In genomic region chr4:4409416-4410115, GRCh38 we compare ENCODE assay signal across 22 cellular contexts. TPM values are rescaled to one million over a fixed set of nuclear protein-coding genes. Genes with fewer than 3 reads are reported as not detected.
"Had no signal": no experiment of that assay in that cellular context is flagged by ENCODE, and none has a peak within 500 bp of the region (broad histone marks: within the 10 kb centered on the region; RNA-seq: fewer than 3 reads in every experiment).

No MANE protein-coding gene starts in this region.

- H3K9me3 Mint-ChIP-seq: activated CD4-positive, alpha-beta memory T cell treated with anti-CD3 and anti-CD28 coated beads, Interleukin-2, amount 10 ng/mL, durations not matched to agents 7 days and 5 days; activated naive CD4-positive, alpha-beta T cell treated with anti-CD3 and anti-CD28 coated beads, Interleukin-2, amount 10 ng/mL, durations not matched to agents 7 days and 5 days; activated naive CD8-positive, alpha-beta T cell treated with anti-CD3 and anti-CD28 coated beads for 36 hours; activated T-helper 2 cell treated with anti-CD3 and anti-CD28 coated beads, Interferon-gamma antibody, Interleukin-2, Interleukin-4, amounts not matched to agents 10 μg/mL and 5 μg/mL and 100 μg/mL, durations not matched to agents 14 hours and 24 hours and 36 hours had no signal

- H3K4me3 Mint-ChIP-seq: activated CD4-positive, alpha-beta memory T cell treated with anti-CD3 and anti-CD28 coated beads, Interleukin-2, amount 10 ng/mL, durations not matched to agents 7 days and 5 days; activated CD4-positive, alpha-beta T cell treated with anti-CD3 and anti-CD28 coated beads for 36 hours; activated naive CD4-positive, alpha-beta T cell treated with anti-CD3 and anti-CD28 coated beads, Interleukin-2, amount 10 ng/mL, durations not matched to agents 7 days and 5 days; activated naive CD8-positive, alpha-beta T cell treated with anti-CD3 and anti-CD28 coated beads for 36 hours had no signal

- DNase-seq: activated CD4-positive, alpha-beta memory T cell treated with anti-CD3 and anti-CD28 coated beads, Interleukin-2, amount 10 ng/mL, durations not matched to agents 7 days and 5 days; activated CD4-positive, alpha-beta T cell treated with anti-CD3 and anti-CD28 coated beads for 36 hours; activated CD4-positive, alpha-beta T cell treated with anti-CD3 and anti-CD28 coated beads, Interleukin-2, amount 50 U/mL, for 1 hour; activated gamma-delta T cell treated with Interleukin-2 at 50 U/mL for 16 hours; activated naive CD4-positive, alpha-beta T cell treated with anti-CD3 and anti-CD28 coated beads, Interleukin-2, amount 10 ng/mL, durations not matched to agents 7 days and 5 days; activated naive CD8-positive, alpha-beta T cell treated with anti-CD3 and anti-CD28 coated beads for 36 hours; activated T-cell treated with anti-CD3 and anti-CD28 coated beads for 4 hours; activated T-cell treated with anti-CD3 and anti-CD28 coated beads, Interleukin-2, amount 50 U/mL, for 48 hours; cerebellar nuclear complex; Karpas-422; MM.1S; NCI-H1105; NCI-H1436; NCI-H1694 treated with DMSO at 0.1 percent for 48 hours; NCI-H2029 treated with DMSO at 0.1 percent for 48 hours; NCI-H345; NCI-H510A; NCI-H69; PC-9; SIG-M5; WERI-Rb-1 had no signal

- H3K27me3 Mint-ChIP-seq: activated CD4-positive, alpha-beta memory T cell treated with anti-CD3 and anti-CD28 coated beads, Interleukin-2, amount 10 ng/mL, durations not matched to agents 7 days and 5 days; activated CD4-positive, alpha-beta T cell treated with anti-CD3 and anti-CD28 coated beads for 36 hours; activated naive CD4-positive, alpha-beta T cell treated with anti-CD3 and anti-CD28 coated beads, Interleukin-2, amount 10 ng/mL, durations not matched to agents 7 days and 5 days; activated naive CD8-positive, alpha-beta T cell treated with anti-CD3 and anti-CD28 coated beads for 36 hours had no signal

- H3K36me3 ChIP-seq: WERI-Rb-1 had no signal

- H3K4me3 ChIP-seq: PC-9 had no signal

- H3K27ac ChIP-seq: PC-9, WERI-Rb-1 had no signal

- H3K36me3 Mint-ChIP-seq: activated naive CD4-positive, alpha-beta T cell treated with anti-CD3 and anti-CD28 coated beads, Interleukin-2, amount 10 ng/mL, durations not matched to agents 7 days and 5 days; activated naive CD8-positive, alpha-beta T cell treated with anti-CD3 and anti-CD28 coated beads for 36 hours had no signal

- ATAC-seq: activated CD4-positive, alpha-beta T cell treated with anti-CD3 and anti-CD28 coated beads for 36 hours had no signal

- H3K27ac Mint-ChIP-seq: activated CD4-positive, alpha-beta memory T cell treated with anti-CD3 and anti-CD28 coated beads, Interleukin-2, amount 10 ng/mL, durations not matched to agents 7 days and 5 days; activated CD4-positive, alpha-beta T cell treated with anti-CD3 and anti-CD28 coated beads for 36 hours; activated naive CD4-positive, alpha-beta T cell treated with anti-CD3 and anti-CD28 coated beads, Interleukin-2, amount 10 ng/mL, durations not matched to agents 7 days and 5 days; activated naive CD8-positive, alpha-beta T cell treated with anti-CD3 and anti-CD28 coated beads for 36 hours; activated T-helper 2 cell treated with anti-CD3 and anti-CD28 coated beads, Interferon-gamma antibody, Interleukin-2, Interleukin-4, amounts not matched to agents 10 μg/mL and 5 μg/mL and 100 μg/mL, durations not matched to agents 14 hours and 24 hours and 36 hours had no signal

- H3K4me1 Mint-ChIP-seq: activated CD4-positive, alpha-beta memory T cell treated with anti-CD3 and anti-CD28 coated beads, Interleukin-2, amount 10 ng/mL, durations not matched to agents 7 days and 5 days; activated CD4-positive, alpha-beta T cell treated with anti-CD3 and anti-CD28 coated beads for 36 hours; activated naive CD4-positive, alpha-beta T cell treated with anti-CD3 and anti-CD28 coated beads, Interleukin-2, amount 10 ng/mL, durations not matched to agents 7 days and 5 days; activated naive CD8-positive, alpha-beta T cell treated with anti-CD3 and anti-CD28 coated beads for 36 hours had no signal

RNA-seq across cellular contexts. Expression of gene NSG1, which starts 22.7 kb away (rescaled TPM):
- total RNA-seq: activated T-helper 2 cell treated with anti-CD3 and anti-CD28 coated beads, Interferon-gamma antibody, Interleukin-2, Interleukin-4, amounts not matched to agents 10 μg/mL and 5 μg/mL and 100 μg/mL, durations not matched to agents 14 hours and 24 hours and 36 hours; PC-9 had no signal
